ENCODE assay signal across 10 cellular contexts in the genomic region with DNA sequence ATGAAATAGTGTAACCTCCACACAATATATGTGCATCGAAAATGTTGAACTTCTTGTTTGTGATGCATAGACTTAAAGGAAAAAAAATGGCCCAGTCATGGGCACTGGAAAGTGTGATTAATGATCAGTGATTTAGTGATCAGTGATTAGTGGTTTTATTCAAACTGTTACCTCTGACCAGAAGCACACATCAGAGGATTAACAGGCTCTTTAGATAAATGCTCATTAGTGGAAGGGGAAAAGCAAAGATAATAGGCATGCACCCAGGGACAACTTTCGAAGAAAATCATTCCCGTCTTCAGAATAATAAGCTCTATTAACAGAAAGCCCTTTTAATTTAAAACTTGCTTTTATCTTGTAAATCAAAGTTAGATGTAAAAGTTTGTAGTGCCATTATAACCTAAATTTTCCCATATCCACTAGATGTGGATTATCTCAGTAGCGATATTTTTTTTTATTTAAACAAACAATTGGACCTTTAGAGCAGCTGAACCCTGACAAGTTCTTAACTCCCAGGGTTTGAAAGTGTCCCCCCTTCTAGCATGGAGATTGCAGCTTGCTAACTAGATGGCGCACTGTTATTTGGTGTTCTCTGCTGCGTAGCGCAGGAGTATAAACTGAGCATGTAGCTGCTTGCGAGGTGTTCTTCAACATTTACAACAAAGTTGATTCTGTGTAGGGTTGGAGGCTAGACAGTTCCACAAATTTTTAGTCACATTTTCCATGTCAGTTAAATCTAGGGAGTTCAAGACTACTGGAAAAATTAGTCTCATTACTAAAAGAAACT. TPM values are rescaled to one million over a fixed set of nuclear protein-coding genes. Genes with fewer than 3 reads are reported as not detected.
A peak's percentile ranks its signal among the peaks of the same experiment; 100 is the strongest.
DNase-seq lines count a peak whose midpoint lies in the region; ATAC-seq, FAIRE-seq and TF ChIP-seq lines count a peak whose summit lies in the region.
"Had no signal": no experiment of that assay in that cellular context is flagged by ENCODE, and none has a peak within 500 bp of the region (broad histone marks: within the 10 kb centered on the region; RNA-seq: fewer than 3 reads in every experiment).

A gene with protein sequence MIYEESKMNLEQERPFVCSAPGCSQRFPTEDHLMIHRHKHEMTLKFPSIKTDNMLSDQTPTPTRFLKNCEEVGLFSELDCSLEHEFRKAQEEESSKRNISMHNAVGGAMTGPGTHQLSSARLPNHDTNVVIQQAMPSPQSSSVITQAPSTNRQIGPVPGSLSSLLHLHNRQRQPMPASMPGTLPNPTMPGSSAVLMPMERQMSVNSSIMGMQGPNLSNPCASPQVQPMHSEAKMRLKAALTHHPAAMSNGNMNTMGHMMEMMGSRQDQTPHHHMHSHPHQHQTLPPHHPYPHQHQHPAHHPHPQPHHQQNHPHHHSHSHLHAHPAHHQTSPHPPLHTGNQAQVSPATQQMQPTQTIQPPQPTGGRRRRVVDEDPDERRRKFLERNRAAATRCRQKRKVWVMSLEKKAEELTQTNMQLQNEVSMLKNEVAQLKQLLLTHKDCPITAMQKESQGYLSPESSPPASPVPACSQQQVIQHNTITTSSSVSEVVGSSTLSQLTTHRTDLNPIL (plus strand): TSS at position 643 of the 787 bp plus-strand sequence. CDS start 397 bp downstream, outside the sequence.

- no peak within 1 kb of the TSS for H2AFZ ChIP-seq in smooth muscle cell (ENCODE audit: low read depth)

- H3K9ac ChIP-seq in smooth muscle cell (ENCODE audit: low read depth), result no peak within 1 kb of the TSS

- no peaks in the 10 kb centered on the region for H3K79me2 ChIP-seq in smooth muscle cell (ENCODE audit: low read depth)

- H3K4me2 ChIP-seq in smooth muscle cell, result peak within 1 kb of the TSS; percentile 88

- H3K4me3 Mint-ChIP-seq in activated CD8-positive, alpha-beta memory T cell treated with anti-CD3 and anti-CD28 coated beads, Interleukin-2, amount 10 ng/mL, durations not matched to agents 7 days and 5 days, result no peak within 1 kb of the TSS

- peaks cover 6% of the 10 kb centered on the region for H4K20me1 ChIP-seq in smooth muscle cell (ENCODE audit: low read depth)

- FAIRE-seq in GM12892 (lab: Jason Lieb, UNC), result peak; percentile 67
- FAIRE-seq: TTC549 had no signal

- no peak within 1 kb of the TSS for H3K27ac Mint-ChIP-seq in activated CD8-positive, alpha-beta memory T cell treated with anti-CD3 and anti-CD28 coated beads, Interleukin-2, amount 10 ng/mL, durations not matched to agents 7 days and 5 days

- ATAC-seq in activated CD8-positive, alpha-beta memory T cell treated with anti-CD3 and anti-CD28 coated beads, Interleukin-2, amount 10 ng/mL, durations not matched to agents 7 days and 5 days, result no peak
- ATAC-seq in HG02571 (IDR thresholded peaks at IDR 0.05; ENCODE audit: unreplicated experiment) (no peak), GM19397 (IDR thresholded peaks at IDR 0.05; ENCODE audit: unreplicated experiment) (no peak)

- H3K36me3 ChIP-seq in SJCRH30 (no peaks in the 10 kb centered on the region), right atrium auricular region (no peaks in the 10 kb centered on the region), smooth muscle cell (ENCODE audit: low read depth) (no peaks in the 10 kb centered on the region)

- H3K27me3 ChIP-seq in SJCRH30 (no peaks in the 10 kb centered on the region), right atrium auricular region (no peaks in the 10 kb centered on the region), smooth muscle cell (ENCODE audit: low read depth) (peaks cover 46% of the 10 kb centered on the region)

- H3K9me3 Mint-ChIP-seq in activated CD8-positive, alpha-beta memory T cell treated with anti-CD3 and anti-CD28 coated beads, Interleukin-2, amount 10 ng/mL, durations not matched to agents 7 days and 5 days (ENCODE audit: low read depth), result no peaks in the 10 kb centered on the region

- H3K9me3 ChIP-seq in SJCRH30 (replicated peaks) (no peaks in the 10 kb centered on the region), right atrium auricular region (no peaks in the 10 kb centered on the region), smooth muscle cell (replicated peaks; ENCODE audit: low read depth) (no peaks in the 10 kb centered on the region)

- no peaks in the 10 kb centered on the region for H3K36me3 Mint-ChIP-seq in activated CD8-positive, alpha-beta memory T cell treated with anti-CD3 and anti-CD28 coated beads, Interleukin-2, amount 10 ng/mL, durations not matched to agents 7 days and 5 days

- peak; percentile 54; the same call in 1 of the 2 replicates for TF ChIP-seq POLR2A in GM12892 (IDR thresholded peaks at IDR 0.05; ENCODE audit: low read depth, low read length)

- DNase-seq in GM12892 (ENCODE audit: insufficient read length) (no peak), SJCRH30 (no peak), right atrium auricular region (ENCODE audit: low spot score) (no peak), smooth muscle cell (lab: John Stamatoyannopoulos, UW; ENCODE audit: unreplicated experiment) (no peak)
- no peak for DNase-seq in activated CD8-positive, alpha-beta memory T cell treated with anti-CD3 and anti-CD28 coated beads, Interleukin-2, amount 10 ng/mL, durations not matched to agents 7 days and 5 days
- no peak for DNase-seq in activated T-cell treated with anti-CD3 and anti-CD28 coated beads, Interleukin-2, amount 50 U/mL, for 48 hours

- H3K4me1 Mint-ChIP-seq in activated CD8-positive, alpha-beta memory T cell treated with anti-CD3 and anti-CD28 coated beads, Interleukin-2, amount 10 ng/mL, durations not matched to agents 7 days and 5 days, result peaks cover 12% of the 10 kb centered on the region

- peaks cover 13% of the 10 kb centered on the region for H3F3A ChIP-seq in smooth muscle cell (ENCODE audit: low read depth)

- H3K4me1 ChIP-seq in SJCRH30, result no peaks in the 10 kb centered on the region
- peaks cover 0 to 29% of the 10 kb centered on the region in 2 donors for H3K4me1 ChIP-seq in right atrium auricular region
- H3K4me1 ChIP-seq in smooth muscle cell (ENCODE audit: low read depth), result peaks cover 21% of the 10 kb centered on the region

- CTCF ChIA-PET in activated CD8-positive, alpha-beta memory T cell treated with anti-CD3 and anti-CD28 coated beads, Interleukin-2, amount 10 ng/mL, durations not matched to agents 7 days and 5 days (lab: Charles Lee), result no interaction called here

- peak in 1 of 2 donors; percentile 44 for TF ChIP-seq CTCF in right atrium auricular region (IDR thresholded peaks at IDR 0.05)
- TF ChIP-seq CTCF in smooth muscle cell (IDR thresholded peaks at IDR 0.05; ENCODE audit: borderline replicate concordance, insufficient read depth, poor library complexity, severe bottlenecking), result no peak

- WGBS in smooth muscle cell (ENCODE audit: low lambda C conversion rate), result 37% methylated on average over 8 of the region's 8 CpGs

- peaks cover 71% of the 10 kb centered on the region for H3K27me3 Mint-ChIP-seq in activated CD8-positive, alpha-beta memory T cell treated with anti-CD3 and anti-CD28 coated beads, Interleukin-2, amount 10 ng/mL, durations not matched to agents 7 days and 5 days

- no peak within 1 kb of the TSS for H3K27ac ChIP-seq in SJCRH30
- peak within 1 kb of the TSS; percentile 6 to 89 for H3K27ac ChIP-seq in right atrium auricular region
- no peak within 1 kb of the TSS for H3K27ac ChIP-seq in smooth muscle cell (ENCODE audit: low read depth)

- H3K4me3 ChIP-seq in SJCRH30 (no peak within 1 kb of the TSS), right atrium auricular region (peak within 1 kb of the TSS; percentile 78 to 91), smooth muscle cell (peak within 1 kb of the TSS; percentile 64)
- H3K4me3 ChIP-seq: lung had no signal

RNA-seq across cellular contexts. Expression of the gene that starts here (rescaled TPM):
- 13.6 TPM for polyA plus RNA-seq in GM12892 (2012; ENCODE audit: missing spikeins)
- 17.6 and 20.8 TPM in 2 replicates for total RNA-seq in SJCRH30 (2014; rRNA removed; shearing (Covaris generic))
- total RNA-seq in right atrium auricular region (10 to 100 TPM; 10.5 to 20.8 TPM), smooth muscle cell (18.2 and 35.1 TPM in 2 replicates)
- polyA plus RNA-seq in smooth muscle cell, result 6.2 and 17.0 TPM in 2 replicates
- not detected for total RNA-seq in activated CD8-positive, alpha-beta memory T cell treated with anti-CD3 and anti-CD28 coated beads, Interleukin-2, amount 10 ng/mL, durations not matched to agents 7 days and 5 days

Comparison
In these comparisons a context has a peak if more than half of its experiments do, and no peak if none do; other contexts are left out.
1. RNA of the gene that starts here (total RNA-seq): 17.6 to 20.8 TPM in SJCRH30, 10.5 to 20.8 TPM in right atrium auricular region and 18.2 to 35.1 TPM in smooth muscle cell; not detected in activated CD8-positive, alpha-beta memory T cell treated with anti-CD3 and anti-CD28 coated beads, Interleukin-2, amount 10 ng/mL, durations not matched to agents 7 days and 5 days; every median in the first group is over 10 times any median in the second.
2. H3K27ac ChIP-seq: peak in right atrium auricular region (2 of 2); none in SJCRH30 (single experiment) and smooth muscle cell (single experiment).